In genomic region chr7:121960678-121961461, GRCh38 we compare ENCODE assay signal across 9 cellular contexts.
DNase-seq lines count a peak whose midpoint lies in the region; ATAC-seq and TF ChIP-seq lines count a peak whose summit lies in the region.
"Had no signal": no experiment of that assay in that cellular context is flagged by ENCODE, and none has a peak within 500 bp of the region (broad histone marks: within the 10 kb centered on the region; RNA-seq: fewer than 3 reads in every experiment).

No MANE protein-coding gene starts in this region.

- CTCF ChIA-PET in BJ (lab: Yijun Ruan, JAX), result interaction anchor here (0.5 to 1.4 kb wide), 2 partner anchors 34 to 847 kb away, joined by 3 to 6 read pairs; no protein-coding TSS in a partner anchor

- H3K27ac ChIP-seq in HUES64 (ENCODE audit: low read depth, low read length) (peak overlapping the region; percentile 43; the same call in 1 of the 2 replicates), brain microvascular endothelial cell (peak overlapping the region; percentile 53)

- in situ Hi-C loops in brain microvascular endothelial cell (cut with HindIII; ENCODE audit: low pct_ligation_motif_present, low sequenced_read_pairs) (no loop called here), HAP-1 (cut with MboI; ENCODE audit: low sequenced_read_pairs) (no loop called here)

- no peaks in the 10 kb centered on the region for H3K27me3 ChIP-seq in BJ (ENCODE audit: control insufficient read depth, insufficient read depth, low read length)
- no peaks in the 10 kb centered on the region for H3K27me3 ChIP-seq in HUES64 (ENCODE audit: insufficient read depth, low read length)
- no peaks in the 10 kb centered on the region for H3K27me3 ChIP-seq in brain microvascular endothelial cell (replicated peaks)
- peaks cover 27% of the 10 kb centered on the region for H3K27me3 ChIP-seq in HAP-1 (ENCODE audit: low read depth)

- H3K4me1 ChIP-seq in HUES64 (ENCODE audit: insufficient read depth, low read length), result peaks cover 32% of the 10 kb centered on the region
- H3K4me1 ChIP-seq in HAP-1, result no peaks in the 10 kb centered on the region

- WGBS in HUES64, result 90% methylated on average over 3 of the region's 5 CpGs

- no peak overlapping the region for H3K9ac ChIP-seq in HUES64 (ENCODE audit: low read depth, low read length)

- POLR2A ChIA-PET in BJ (lab: Charles Lee), result no interaction called here

- H3K36me3 ChIP-seq in BJ (ENCODE audit: control insufficient read depth, insufficient read depth, low read length), result no peaks in the 10 kb centered on the region
- H3K36me3 ChIP-seq in HUES64 (ENCODE audit: insufficient read depth, low read length), result no peaks in the 10 kb centered on the region; the same call in 1 of the 2 replicates
- no peaks in the 10 kb centered on the region for H3K36me3 ChIP-seq in brain microvascular endothelial cell (replicated peaks)
- H3K36me3 ChIP-seq in HAP-1 (replicated peaks), result no peaks in the 10 kb centered on the region

- no peaks in the 10 kb centered on the region for H3K9me3 ChIP-seq in HUES64 (ENCODE audit: insufficient read depth, low read depth, low read length)
- no peaks in the 10 kb centered on the region for H3K9me3 ChIP-seq in HAP-1

- peak; percentile 40 for DNase-seq in BJ (ENCODE audit: low read depth)
- peak; percentile 94 for DNase-seq in brain microvascular endothelial cell
- peak; percentile 1 to 81 for DNase-seq in lung microvascular endothelial cell (ENCODE audit: low read depth in 2 of 2)
- no peak for DNase-seq in SIG-M5 treated with dmso at 0.1 percent for 504 hours (lab: John Stamatoyannopoulos, UW; ENCODE audit: unreplicated experiment)
- no peak for DNase-seq in HAP-1 (ENCODE audit: low spot score in 2 of 2)
- no peak for DNase-seq in mucosa of gallbladder (ENCODE audit: low spot score)
- DNase-seq: NCI-H2107 had no signal

- no peak for ATAC-seq in GM18502 (IDR thresholded peaks at IDR 0.05; ENCODE audit: poor library complexity, unreplicated experiment)

- H3K4me3 ChIP-seq in BJ (ENCODE audit: low read depth, low read length) (no peak overlapping the region), HUES64 (ENCODE audit: low read length) (no peak overlapping the region), brain microvascular endothelial cell (ENCODE audit: low read depth, low read length) (no peak overlapping the region), HAP-1 (no peak overlapping the region)

- TF ChIP-seq CTCF in BJ (IDR thresholded peaks at IDR 0.05; ENCODE audit: insufficient read depth, low read depth, low read length), result no peak
- TF ChIP-seq CTCF in brain microvascular endothelial cell (IDR thresholded peaks at IDR 0.05; ENCODE audit: low read depth, low read length, missing control alignments), result peak; percentile 28

Comparison
In these comparisons a context has a peak if more than half of its experiments do, and no peak if none do; other contexts are left out.
1. DNase-seq: peak in BJ (single experiment), brain microvascular endothelial cell (single experiment) and lung microvascular endothelial cell (2 of 2); none in SIG-M5 treated with dmso at 0.1 percent for 504 hours (single experiment), HAP-1 (0 of 2) and mucosa of gallbladder (single experiment).